Comparison of ENCODE assay signal across 1 cellular context in genomic region chr1:109090415-109091195, GRCh38.
TF ChIP-seq lines count a peak whose summit lies in the region.

Gene TMEM167B, plus strand, starts transcription at chr1:109090764. Its CDS starts 109 bp downstream, at chr1:109090873.

TF ChIP-seq in GM12878, 131 proteins besides CTCF, POLR2A, EP300 and RAD21 (continued from another document and continues in another):
- TF ChIP-seq, protein P1, sequence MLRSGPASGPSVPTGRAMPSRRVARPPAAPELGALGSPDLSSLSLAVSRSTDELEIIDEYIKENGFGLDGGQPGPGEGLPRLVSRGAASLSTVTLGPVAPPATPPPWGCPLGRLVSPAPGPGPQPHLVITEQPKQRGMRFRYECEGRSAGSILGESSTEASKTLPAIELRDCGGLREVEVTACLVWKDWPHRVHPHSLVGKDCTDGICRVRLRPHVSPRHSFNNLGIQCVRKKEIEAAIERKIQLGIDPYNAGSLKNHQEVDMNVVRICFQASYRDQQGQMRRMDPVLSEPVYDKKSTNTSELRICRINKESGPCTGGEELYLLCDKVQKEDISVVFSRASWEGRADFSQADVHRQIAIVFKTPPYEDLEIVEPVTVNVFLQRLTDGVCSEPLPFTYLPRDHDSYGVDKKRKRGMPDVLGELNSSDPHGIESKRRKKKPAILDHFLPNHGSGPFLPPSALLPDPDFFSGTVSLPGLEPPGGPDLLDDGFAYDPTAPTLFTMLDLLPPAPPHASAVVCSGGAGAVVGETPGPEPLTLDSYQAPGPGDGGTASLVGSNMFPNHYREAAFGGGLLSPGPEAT (IDR thresholded peaks at IDR 0.05; ENCODE audit: low read depth) = peak; percentile 98
- TF ChIP-seq ZNF207 (IDR thresholded peaks at IDR 0.05; ENCODE audit: borderline replicate concordance) (peak; percentile 93), NBN (IDR thresholded peaks at IDR 0.05) (peak; percentile 96), FOXK2 (IDR thresholded peaks at IDR 0.05) (peak; percentile 95), BRCA1 (IDR thresholded peaks at IDR 0.05; ENCODE audit: low read depth, low read length) (no peak), IRF4 (IDR thresholded peaks at IDR 0.05; ENCODE audit: low read depth, low read length) (peak; percentile 84), YBX1 (IDR thresholded peaks at IDR 0.05) (no peak), ZBTB33 (IDR thresholded peaks at IDR 0.05) (no peak), PML (IDR thresholded peaks at IDR 0.05; ENCODE audit: low read length) (peak; percentile 67), SIN3A (IDR thresholded peaks at IDR 0.05; ENCODE audit: low read depth, low read length) (peak; percentile 85), BHLHE40 (IDR thresholded peaks at IDR 0.05; ENCODE audit: borderline replicate concordance in 1 of 2, low read depth in 2 of 2, low read length in 1 of 2) (peak; percentile 64 to 77; a peak in 2 of 4 replicates), FOS (IDR thresholded peaks at IDR 0.05; ENCODE audit: borderline replicate concordance, extremely low read depth, insufficient read length) (no peak), ZNF622 (IDR thresholded peaks at IDR 0.05) (no peak), ZBTB40 (IDR thresholded peaks at IDR 0.05; ENCODE audit: borderline replicate concordance) (peak; percentile 50; the same call in 1 of the 2 replicates), NFIC (IDR thresholded peaks at IDR 0.05; ENCODE audit: low read depth, low read length) (no peak), NR2F1 (conservative IDR thresholded peaks at IDR 0.05) (peak; percentile 62), MXI1 (IDR thresholded peaks at IDR 0.05; ENCODE audit: low read depth, low read length) (peak; percentile 75), ZBTB4 (CRISPR knock-in tag; IDR thresholded peaks at IDR 0.05) (no peak), PBX3 (IDR thresholded peaks at IDR 0.05; ENCODE audit: insufficient replicate concordance, low read depth, low read length) (no peak), NKRF (conservative IDR thresholded peaks at IDR 0.05) (0 out of 2 replicates have a peak, but pooled peaks have one; percentile 76), TARDBP (IDR thresholded peaks at IDR 0.05; ENCODE audit: borderline replicate concordance) (peak; percentile 90), CREM (IDR thresholded peaks at IDR 0.05; ENCODE audit: low read depth) (peak; percentile 96), ESRRA (IDR thresholded peaks at IDR 0.05; ENCODE audit: low read length) (peak; percentile 27; the same call in 1 of the 2 replicates), EZH2 (IDR thresholded peaks at IDR 0.05; ENCODE audit: borderline replicate concordance, control insufficient read depth, low read depth, low read length) (no peak), RB1 (IDR thresholded peaks at IDR 0.05; ENCODE audit: borderline replicate concordance) (peak; percentile 50; the same call in 1 of the 2 replicates), SREBF2 (IDR thresholded peaks at IDR 0.05; ENCODE audit: low read length) (no peak), SUZ12 (IDR thresholded peaks at IDR 0.05; ENCODE audit: unreplicated experiment) (no peak), EGR1 (IDR thresholded peaks at IDR 0.05; ENCODE audit: borderline replicate concordance in 1 of 2, low read depth in 2 of 2, low read length in 2 of 2) (peak; percentile 68 to 91; a peak in 2 of 3 replicates), POLR2AphosphoS5 (IDR thresholded peaks at IDR 0.05; ENCODE audit: low read length) (peak; percentile 87), CREB1 (IDR thresholded peaks at IDR 0.05; ENCODE audit: low read depth) (peak; percentile 95), RCOR1 (conservative IDR thresholded peaks at IDR 0.05; ENCODE audit: low read depth, low read length) (no peak), MYC (IDR thresholded peaks at IDR 0.05; ENCODE audit: insufficient read depth, insufficient read length, insufficient replicate concordance, low read length, severe bottlenecking) (peak; percentile 56), ZSCAN29 (IDR thresholded peaks at IDR 0.05) (peak; percentile 64), CHD1 (IDR thresholded peaks at IDR 0.05; ENCODE audit: low read depth, low read length) (0 out of 2 replicates have a peak, but pooled peaks have one; percentile 8), NFXL1 (IDR thresholded peaks at IDR 0.05; ENCODE audit: borderline replicate concordance) (no peak), ZZZ3 (IDR thresholded peaks at IDR 0.05; ENCODE audit: control insufficient read depth, insufficient read length, low read depth) (no peak), CBX3 (IDR thresholded peaks at IDR 0.05; ENCODE audit: borderline replicate concordance, low read depth) (no peak)
- TF ChIP-seq, protein P2, sequence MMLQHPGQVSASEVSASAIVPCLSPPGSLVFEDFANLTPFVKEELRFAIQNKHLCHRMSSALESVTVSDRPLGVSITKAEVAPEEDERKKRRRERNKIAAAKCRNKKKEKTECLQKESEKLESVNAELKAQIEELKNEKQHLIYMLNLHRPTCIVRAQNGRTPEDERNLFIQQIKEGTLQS (IDR thresholded peaks at IDR 0.05; ENCODE audit: borderline replicate concordance, extremely low read depth, low read depth, low read length) = no peak
- TF ChIP-seq, protein P3, sequence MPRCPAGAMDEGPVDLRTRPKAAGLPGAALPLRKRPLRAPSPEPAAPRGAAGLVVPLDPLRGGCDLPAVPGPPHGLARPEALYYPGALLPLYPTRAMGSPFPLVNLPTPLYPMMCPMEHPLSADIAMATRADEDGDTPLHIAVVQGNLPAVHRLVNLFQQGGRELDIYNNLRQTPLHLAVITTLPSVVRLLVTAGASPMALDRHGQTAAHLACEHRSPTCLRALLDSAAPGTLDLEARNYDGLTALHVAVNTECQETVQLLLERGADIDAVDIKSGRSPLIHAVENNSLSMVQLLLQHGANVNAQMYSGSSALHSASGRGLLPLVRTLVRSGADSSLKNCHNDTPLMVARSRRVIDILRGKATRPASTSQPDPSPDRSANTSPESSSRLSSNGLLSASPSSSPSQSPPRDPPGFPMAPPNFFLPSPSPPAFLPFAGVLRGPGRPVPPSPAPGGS (IDR thresholded peaks at IDR 0.05; ENCODE audit: borderline replicate concordance, insufficient read depth, low read depth, low read length, poor library complexity, severe bottlenecking) = no peak
- TF ChIP-seq, protein P4, sequence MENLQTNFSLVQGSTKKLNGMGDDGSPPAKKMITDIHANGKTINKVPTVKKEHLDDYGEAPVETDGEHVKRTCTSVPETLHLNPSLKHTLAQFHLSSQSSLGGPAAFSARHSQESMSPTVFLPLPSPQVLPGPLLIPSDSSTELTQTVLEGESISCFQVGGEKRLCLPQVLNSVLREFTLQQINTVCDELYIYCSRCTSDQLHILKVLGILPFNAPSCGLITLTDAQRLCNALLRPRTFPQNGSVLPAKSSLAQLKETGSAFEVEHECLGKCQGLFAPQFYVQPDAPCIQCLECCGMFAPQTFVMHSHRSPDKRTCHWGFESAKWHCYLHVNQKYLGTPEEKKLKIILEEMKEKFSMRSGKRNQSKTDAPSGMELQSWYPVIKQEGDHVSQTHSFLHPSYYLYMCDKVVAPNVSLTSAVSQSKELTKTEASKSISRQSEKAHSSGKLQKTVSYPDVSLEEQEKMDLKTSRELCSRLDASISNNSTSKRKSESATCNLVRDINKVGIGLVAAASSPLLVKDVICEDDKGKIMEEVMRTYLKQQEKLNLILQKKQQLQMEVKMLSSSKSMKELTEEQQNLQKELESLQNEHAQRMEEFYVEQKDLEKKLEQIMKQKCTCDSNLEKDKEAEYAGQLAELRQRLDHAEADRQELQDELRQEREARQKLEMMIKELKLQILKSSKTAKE (IDR thresholded peaks at IDR 0.05; ENCODE audit: low read depth, poor library complexity, severe bottlenecking) = peak; percentile 35
